18 cellular contexts compared by ENCODE assay signal in genomic region chr6:45822864-45823263, GRCh38.
DNase-seq lines count a peak whose midpoint lies in the region; ATAC-seq lines count a peak whose summit lies in the region.
"Had no signal": no experiment of that assay in that cellular context is flagged by ENCODE, and none has a peak within 500 bp of the region (broad histone marks: within the 10 kb centered on the region; RNA-seq: fewer than 3 reads in every experiment).

No MANE protein-coding gene starts in this region.

- H4K20me1 ChIP-seq in BLaER1, result no peaks in the 10 kb centered on the region

- H3K36me3 ChIP-seq in BLaER1, result no peaks in the 10 kb centered on the region

- no peak for DNase-seq in activated CD4-positive, CD25-positive, alpha-beta regulatory T cell (lab: John Stamatoyannopoulos, UW)
- DNase-seq in activated T-cell treated with anti-CD3 and anti-CD28 coated beads, Interleukin-2, amount 50 U/mL, for 72 hours, result peak in 1 of 2 donors; percentile 35
- no peak for DNase-seq in activated T-cell treated with anti-CD3 and anti-CD28 coated beads, Interleukin-2, amount 50 U/mL, for 1 hour
- no peak for DNase-seq in activated naive CD8-positive, alpha-beta T cell treated with anti-CD3 and anti-CD28 coated beads for 36 hours
- no peak for DNase-seq in NCI-H146 treated with DMSO at 0.1 percent for 48 hours (lab: John Stamatoyannopoulos, UW; ENCODE audit: unreplicated experiment)
- DNase-seq: 8988T; Caco-2; CD4-positive, alpha-beta T cell; NCI-H1417 treated with DMSO at 0.1 percent for 48 hours; NCI-H1930; NCI-H345; NCI-H524 treated with DMSO at 0.1 percent for 48 hours; PC-3; RPMI8226 had no signal

- no peaks in the 10 kb centered on the region for H3K9me3 ChIP-seq in BLaER1
- H3K9me3 ChIP-seq: Caco-2 had no signal

- peaks cover 73% of the 10 kb centered on the region for H3K4me1 Mint-ChIP-seq in activated T-cell treated with anti-CD3 and anti-CD28 coated beads, Interleukin-2, amount 50 U/mL, for 72 hours (ENCODE audit: low read depth)
- peaks cover 13% of the 10 kb centered on the region for H3K4me1 Mint-ChIP-seq in activated naive CD8-positive, alpha-beta T cell treated with anti-CD3 and anti-CD28 coated beads for 36 hours

- peak overlapping the region; percentile 75 to 78 for H3K4me3 Mint-ChIP-seq in activated T-cell treated with anti-CD3 and anti-CD28 coated beads, Interleukin-2, amount 50 U/mL, for 72 hours
- no peak overlapping the region for H3K4me3 Mint-ChIP-seq in activated naive CD8-positive, alpha-beta T cell treated with anti-CD3 and anti-CD28 coated beads for 36 hours
- H3K4me3 Mint-ChIP-seq: CD4-positive, alpha-beta T cell had no signal

- H3K4me2 ChIP-seq in BLaER1, result peak overlapping the region; percentile 57
- H3K4me2 ChIP-seq: KMS-11 had no signal

- H3K27me3 Mint-ChIP-seq in activated T-cell treated with anti-CD3 and anti-CD28 coated beads, Interleukin-2, amount 50 U/mL, for 72 hours (ENCODE audit: low read depth), result no peaks in the 10 kb centered on the region
- H3K27me3 Mint-ChIP-seq in activated naive CD8-positive, alpha-beta T cell treated with anti-CD3 and anti-CD28 coated beads for 36 hours, result peaks cover under 1% of the 10 kb centered on the region
- H3K27me3 Mint-ChIP-seq: CD4-positive, alpha-beta T cell had no signal

- H3K4me1 ChIP-seq in BLaER1, result peaks cover 25% of the 10 kb centered on the region
- H3K4me1 ChIP-seq: Caco-2 had no signal

- peak overlapping the region; percentile 89 for H3K27ac Mint-ChIP-seq in activated T-cell treated with anti-CD3 and anti-CD28 coated beads, Interleukin-2, amount 50 U/mL, for 72 hours
- H3K27ac Mint-ChIP-seq in activated naive CD8-positive, alpha-beta T cell treated with anti-CD3 and anti-CD28 coated beads for 36 hours, result peak overlapping the region; percentile 57
- H3K27ac Mint-ChIP-seq: CD4-positive, alpha-beta T cell had no signal

- peaks cover 6 to 8% of the 10 kb centered on the region in 2 donors for H3K9me3 Mint-ChIP-seq in activated T-cell treated with anti-CD3 and anti-CD28 coated beads, Interleukin-2, amount 50 U/mL, for 72 hours
- H3K9me3 Mint-ChIP-seq in activated naive CD8-positive, alpha-beta T cell treated with anti-CD3 and anti-CD28 coated beads for 36 hours, result peaks cover 6% of the 10 kb centered on the region

- ATAC-seq in activated CD4-positive, CD25-positive, alpha-beta regulatory T cell treated with anti-CD3 and anti-CD28 coated beads, Interleukin-2, amount 50 U/mL, for 24 hours, result peak; percentile 62 to 70
- peak; percentile 88 to 90 for ATAC-seq in activated T-cell treated with anti-CD3 and anti-CD28 coated beads, Interleukin-2, amount 50 U/mL, for 72 hours (replicated peaks in 1 of 2)
- ATAC-seq in HG03108 (IDR thresholded peaks at IDR 0.05; ENCODE audit: unreplicated experiment), result no peak
- ATAC-seq: PC-3 had no signal

- H3K9ac ChIP-seq in BLaER1, result no peak overlapping the region
- H3K9ac ChIP-seq: KMS-11 had no signal

- no peak overlapping the region for H3K27ac ChIP-seq in BLaER1
- H3K27ac ChIP-seq: KMS-11 had no signal

- H3K36me3 Mint-ChIP-seq in activated T-cell treated with anti-CD3 and anti-CD28 coated beads, Interleukin-2, amount 50 U/mL, for 72 hours (ENCODE audit: insufficient read depth in 2 of 2), result peaks cover 12 to 19% of the 10 kb centered on the region in 2 donors
- H3K36me3 Mint-ChIP-seq in activated naive CD8-positive, alpha-beta T cell treated with anti-CD3 and anti-CD28 coated beads for 36 hours, result peaks cover 8% of the 10 kb centered on the region

- H3K4me3 ChIP-seq in BLaER1, result 0 out of 2 replicates have a peak overlapping the region, but pooled peaks have one; percentile 29

- H3K27me3 ChIP-seq in BLaER1, result no peaks in the 10 kb centered on the region
